Comparison of ENCODE assay signal across 19 cellular contexts in the genomic region with DNA sequence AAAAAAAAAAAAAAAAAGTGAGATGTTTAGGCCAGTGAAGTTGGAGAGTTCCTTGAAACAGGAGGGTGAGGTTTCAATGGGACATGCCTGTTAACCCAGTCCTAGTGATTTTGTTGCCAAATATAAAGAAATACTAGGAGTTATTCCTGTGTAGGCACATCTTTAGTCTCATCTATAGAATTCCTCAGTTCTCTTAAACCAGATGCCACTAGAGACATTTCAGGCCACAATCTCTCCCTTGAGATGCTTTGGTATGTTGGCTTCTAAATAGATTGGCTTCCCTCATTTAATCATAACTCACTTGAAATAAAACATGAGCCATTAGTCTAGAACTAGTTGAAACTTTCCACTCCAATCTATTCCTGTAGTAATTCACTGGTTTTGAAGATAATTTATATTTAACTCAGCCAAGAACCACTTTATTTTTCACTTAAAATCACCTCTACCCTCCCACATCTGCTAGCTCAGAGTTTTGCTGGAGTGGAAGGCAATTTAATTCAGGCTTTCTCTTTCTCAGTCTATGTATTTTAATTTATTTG.
"Had no signal": no experiment of that assay in that cellular context is flagged by ENCODE, and none has a peak within 500 bp of the region (broad histone marks: within the 10 kb centered on the region; RNA-seq: fewer than 3 reads in every experiment).

No MANE protein-coding gene starts in this region.

- H3K36me3 ChIP-seq: ascending aorta, colonic mucosa, neural progenitor cell, prostate gland, right atrium auricular region, upper lobe of left lung had no signal

- H3K27ac ChIP-seq: colonic mucosa, heart right ventricle, neural progenitor cell, prostate gland, right atrium auricular region, upper lobe of left lung had no signal

- H3K4me1 ChIP-seq: ascending aorta, colonic mucosa, prostate gland had no signal

- ATAC-seq: activated CD8-positive, alpha-beta T cell treated with anti-CD3 and anti-CD28 coated beads, Interleukin-2, amount 10 ng/mL, durations not matched to agents 7 days and 5 days; activated naive CD8-positive, alpha-beta T cell treated with anti-CD3 and anti-CD28 coated beads, Interleukin-2, amount 50 U/mL, for 24 hours; heart right ventricle; mucosa of descending colon; naive thymus-derived CD4-positive, alpha-beta T cell; T-cell had no signal

- H3K9me3 ChIP-seq: ascending aorta, colonic mucosa, heart right ventricle, mucosa of descending colon, prostate gland, right atrium auricular region, upper lobe of left lung had no signal

- H3K4me2 ChIP-seq: neural progenitor cell had no signal

- DNase-seq: activated CD4-positive, alpha-beta T cell treated with anti-CD3 and anti-CD28 coated beads, Interleukin-2, amount 10 ng/mL, durations not matched to agents 7 days and 5 days; activated CD4-positive, CD25-positive, alpha-beta regulatory T cell; activated CD8-positive, alpha-beta T cell treated with anti-CD3 and anti-CD28 coated beads, Interleukin-2, amount 10 ng/mL, durations not matched to agents 7 days and 5 days; activated naive CD4-positive, alpha-beta T cell treated with anti-CD3 and anti-CD28 coated beads for 36 hours; activated naive CD8-positive, alpha-beta T cell treated with anti-CD3 and anti-CD28 coated beads, Interleukin-2, amount 50 U/mL, for 24 hours; activated T-cell treated with anti-CD3 and anti-CD28 coated beads, Interleukin-2, amount 50 U/mL, for 24 hours; colonic mucosa; heart right ventricle; kidney glomerular epithelial cell; mucosa of descending colon; naive thymus-derived CD4-positive, alpha-beta T cell; stimulated activated CD4-positive, alpha-beta T cell treated with anti-CD3 and anti-CD28 coated beads, Interleukin-2, amount 100 ng/mL, for 24 hours; T-cell; T-helper 9 cell; upper lobe of left lung had no signal

- H3K27me3 ChIP-seq: ascending aorta, colonic mucosa, heart right ventricle, neural progenitor cell, right atrium auricular region, upper lobe of left lung had no signal

- H3K9ac ChIP-seq: neural progenitor cell had no signal

- H3K4me3 ChIP-seq: ascending aorta, colonic mucosa, heart right ventricle, mucosa of descending colon, neural progenitor cell, prostate gland, right atrium auricular region, upper lobe of left lung had no signal

- H2AFZ ChIP-seq: neural progenitor cell had no signal
